1 cellular context compared by ENCODE assay signal in genomic region chr3:42035007-42035406, GRCh38.
TF ChIP-seq lines count a peak whose summit lies in the region.

No MANE protein-coding gene starts in this region.

TF ChIP-seq in HepG2, 621 proteins besides CTCF, POLR2A, EP300 and RAD21:
- no peak for TF ChIP-seq KLF15 (CRISPR knock-in tag; IDR thresholded peaks at IDR 0.05; ENCODE audit: borderline replicate concordance)
- TF ChIP-seq ZNF431 (CRISPR knock-in tag; IDR thresholded peaks at IDR 0.05; ENCODE audit: borderline replicate concordance, low read depth): no peak
- TF ChIP-seq CSRNP1 (CRISPR knock-in tag; IDR thresholded peaks at IDR 0.05): 0 out of 2 replicates have a peak, but pooled peaks have one; percentile 8
